In genomic region chr2:127373362-127374083, GRCh38 we compare ENCODE assay signal across 1 cellular context.
TF ChIP-seq lines count a peak whose summit lies in the region.

No MANE protein-coding gene starts in this region.

TF ChIP-seq in K562, 482 proteins besides CTCF, POLR2A, EP300 and RAD21 (continued from another document and continues in another):
- TF ChIP-seq ZNF280A (IDR thresholded peaks at IDR 0.05; ENCODE audit: low read depth, partially characterized antibody) (no peak), IRF2 (CRISPR knock-in tag; IDR thresholded peaks at IDR 0.05) (no peak), ZKSCAN3 (CRISPR knock-in tag; IDR thresholded peaks at IDR 0.05) (no peak), GABPB2 (CRISPR knock-in tag; conservative IDR thresholded peaks at IDR 0.05) (no peak), MNT (conservative IDR thresholded peaks at IDR 0.05) (no peak), C11orf30 (IDR thresholded peaks at IDR 0.05; ENCODE audit: low read depth) (no peak), ZNF407 (IDR thresholded peaks at IDR 0.05; ENCODE audit: low read depth) (no peak), MITF (IDR thresholded peaks at IDR 0.05) (no peak), SREBF1 (IDR thresholded peaks at IDR 0.05; ENCODE audit: borderline replicate concordance, low read depth, low read length) (no peak), ZNF41 (CRISPR knock-in tag; conservative IDR thresholded peaks at IDR 0.05) (no peak), RCOR1 (IDR thresholded peaks at IDR 0.05; ENCODE audit: borderline replicate concordance in 1 of 2, low read depth in 2 of 2, low read length in 2 of 2) (peak in 1 of 2 experiments; percentile 67; a peak in 1 of 4 replicates), PKNOX1 (IDR thresholded peaks at IDR 0.05) (no peak), SMARCA4 (IDR thresholded peaks at IDR 0.05) (no peak), BRF1 (IDR thresholded peaks at IDR 0.05; ENCODE audit: borderline replicate concordance, extremely low read depth, insufficient read length) (no peak), ZBTB7A (IDR thresholded peaks at IDR 0.05; ENCODE audit: borderline replicate concordance, control insufficient read depth, low read depth, low read length) (no peak), SMAD2 (IDR thresholded peaks at IDR 0.05; ENCODE audit: low read depth, low read length) (no peak), HNRNPK (IDR thresholded peaks at IDR 0.05; ENCODE audit: low read depth, low read length, poor library complexity, severe bottlenecking) (no peak), JUND (IDR thresholded peaks at IDR 0.05; ENCODE audit: borderline replicate concordance, low read depth, low read length) (no peak), JUND (tag; IDR thresholded peaks at IDR 0.05; ENCODE audit: borderline replicate concordance, low read depth, low read length) (no peak), FOSL1 (tag; conservative IDR thresholded peaks at IDR 0.05) (peak; percentile 20; the same call in 1 of the 2 replicates), ATF7 (IDR thresholded peaks at IDR 0.05) (no peak), GABPA (tag; conservative IDR thresholded peaks at IDR 0.05; ENCODE audit: low read depth) (no peak), KDM1A (IDR thresholded peaks at IDR 0.05) (peak; percentile 78 to 85; a peak in 3 of 4 replicates), CEBPG (CRISPR knock-in tag; IDR thresholded peaks at IDR 0.05) (no peak), CEBPG (tag; conservative IDR thresholded peaks at IDR 0.05 in 1 of 2, IDR thresholded peaks at IDR 0.05 in 1 of 2) (no peak), CXXC5 (CRISPR knock-in tag; IDR thresholded peaks at IDR 0.05) (no peak), CBFA2T2 (conservative IDR thresholded peaks at IDR 0.05) (peak; percentile 41; the same call in 1 of the 2 replicates), TBP (optimal IDR thresholded peaks at IDR 0.05; ENCODE audit: low read depth, low read length) (no peak), ZBTB5 (IDR thresholded peaks at IDR 0.05) (no peak), ZNF57 (CRISPR knock-in tag; IDR thresholded peaks at IDR 0.05) (no peak), SREBF2 (CRISPR knock-in tag; IDR thresholded peaks at IDR 0.05) (no peak), ZNF197 (CRISPR knock-in tag; IDR thresholded peaks at IDR 0.05; ENCODE audit: low read depth) (no peak), CGGBP1 (CRISPR knock-in tag; IDR thresholded peaks at IDR 0.05) (no peak), ARID1B (IDR thresholded peaks at IDR 0.05) (0 out of 2 replicates have a peak, but pooled peaks have one; percentile 28), RBFOX2 (IDR thresholded peaks at IDR 0.05; ENCODE audit: low read depth, low read length) (no peak), SMARCC2 (IDR thresholded peaks at IDR 0.05; ENCODE audit: low read depth) (no peak)
